ENCODE assay signal across 1 cellular context in the genomic region with DNA sequence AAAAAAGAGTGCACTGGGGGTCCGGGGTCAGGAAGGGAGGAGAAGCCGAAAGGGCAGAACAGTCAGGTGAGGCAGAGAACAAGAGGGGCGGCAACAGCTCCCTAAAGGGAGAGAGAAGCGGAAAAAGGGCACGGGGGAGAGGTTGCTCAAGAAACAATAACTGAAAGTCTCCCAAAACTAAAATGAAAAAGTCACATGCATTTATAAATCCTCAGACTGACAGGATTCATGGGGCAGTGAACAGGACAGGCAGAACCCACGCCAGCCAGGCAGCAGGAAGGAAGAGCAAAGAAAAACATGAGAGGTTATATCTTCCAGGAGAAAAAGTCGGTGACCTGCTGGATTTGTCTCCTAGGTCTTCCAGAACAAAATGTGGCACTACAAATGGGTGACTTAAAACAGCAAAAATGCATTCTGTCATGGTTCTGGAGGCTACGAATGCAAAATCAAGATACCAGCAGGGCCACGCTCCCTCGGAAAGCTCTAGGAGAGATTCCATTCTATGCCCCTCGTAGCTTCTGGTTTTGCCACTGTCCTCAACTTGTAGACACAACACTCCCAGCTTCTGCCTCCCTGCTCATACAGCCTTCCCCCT.
TF ChIP-seq lines count a peak whose summit lies in the region.

No MANE protein-coding gene starts in this region.

TF ChIP-seq in IMR-90, 13 proteins besides CTCF, POLR2A, EP300 and RAD21 (continued from another document):
- TF ChIP-seq, protein P1, sequence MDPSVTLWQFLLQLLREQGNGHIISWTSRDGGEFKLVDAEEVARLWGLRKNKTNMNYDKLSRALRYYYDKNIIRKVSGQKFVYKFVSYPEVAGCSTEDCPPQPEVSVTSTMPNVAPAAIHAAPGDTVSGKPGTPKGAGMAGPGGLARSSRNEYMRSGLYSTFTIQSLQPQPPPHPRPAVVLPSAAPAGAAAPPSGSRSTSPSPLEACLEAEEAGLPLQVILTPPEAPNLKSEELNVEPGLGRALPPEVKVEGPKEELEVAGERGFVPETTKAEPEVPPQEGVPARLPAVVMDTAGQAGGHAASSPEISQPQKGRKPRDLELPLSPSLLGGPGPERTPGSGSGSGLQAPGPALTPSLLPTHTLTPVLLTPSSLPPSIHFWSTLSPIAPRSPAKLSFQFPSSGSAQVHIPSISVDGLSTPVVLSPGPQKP (IDR thresholded peaks at IDR 0.05; ENCODE audit: borderline replicate concordance, low read depth, low read length), result no peak
TF ChIP-seq in IMR-90: peak in this region for 0.
